Comparison of ENCODE assay signal across 28 cellular contexts in genomic region chr6:89087881-89088280, GRCh38. TPM values are rescaled to one million over a fixed set of nuclear protein-coding genes. Genes with fewer than 3 reads are reported as not detected.
A peak's percentile ranks its signal among the peaks of the same experiment; 100 is the strongest.
DNase-seq lines count a peak whose midpoint lies in the region; ATAC-seq and TF ChIP-seq lines count a peak whose summit lies in the region.
"Had no signal": no experiment of that assay in that cellular context is flagged by ENCODE, and none has a peak within 500 bp of the region (broad histone marks: within the 10 kb centered on the region; RNA-seq: fewer than 3 reads in every experiment).

No MANE protein-coding gene starts in this region.

- no peak overlapping the region for H3K4me3 ChIP-seq in vagina
- H3K4me3 ChIP-seq: cardiac muscle cell, neural progenitor cell, prostate gland, thyroid gland had no signal

- H3K27me3 Mint-ChIP-seq in mesothelial cell of epicardium (ENCODE audit: low read depth) (no peaks in the 10 kb centered on the region), type B pancreatic cell (no peaks in the 10 kb centered on the region)
- H3K27me3 Mint-ChIP-seq: activated CD8-positive, alpha-beta memory T cell treated with anti-CD3 and anti-CD28 coated beads, Interleukin-2, amount 10 ng/mL, durations not matched to agents 7 days and 5 days had no signal

- H3K36me3 Mint-ChIP-seq in mesothelial cell of epicardium (peaks cover 28% of the 10 kb centered on the region), type B pancreatic cell (peaks cover 23% of the 10 kb centered on the region)

- peak overlapping the region; percentile 32 for H3K27ac Mint-ChIP-seq in mesothelial cell of epicardium
- peak overlapping the region; percentile 47 for H3K27ac Mint-ChIP-seq in type B pancreatic cell
- H3K27ac Mint-ChIP-seq: activated CD8-positive, alpha-beta memory T cell treated with anti-CD3 and anti-CD28 coated beads, Interleukin-2, amount 10 ng/mL, durations not matched to agents 7 days and 5 days; activated T-helper 2 cell treated with anti-CD3 and anti-CD28 coated beads, Interferon-gamma antibody, Interleukin-2, Interleukin-4, amounts not matched to agents 10 μg/mL and 5 μg/mL and 100 μg/mL, durations not matched to agents 14 hours and 24 hours and 36 hours; neural progenitor cell had no signal

- peaks cover 0 to 26% of the 10 kb centered on the region in 2 donors for H3K36me3 ChIP-seq in vagina

- H3K4me1 ChIP-seq in vagina: peaks cover 42% of the 10 kb centered on the region
- peaks cover 7% of the 10 kb centered on the region for H3K4me1 ChIP-seq in foreskin keratinocyte
- H3K4me1 ChIP-seq: prostate gland had no signal

- TF ChIP-seq POLR2A in vagina (IDR thresholded peaks at IDR 0.05): no peak

- TF ChIP-seq CTCF in mesothelial cell of epicardium (IDR thresholded peaks at IDR 0.05; ENCODE audit: unreplicated experiment): no peak
- no peak for TF ChIP-seq CTCF in type B pancreatic cell (conservative IDR thresholded peaks at IDR 0.05)
- no peak for TF ChIP-seq CTCF in vagina (IDR thresholded peaks at IDR 0.05)
- no peak for TF ChIP-seq CTCF in foreskin keratinocyte (conservative IDR thresholded peaks at IDR 0.05)

- H3K27me3 ChIP-seq in vagina: no peaks in the 10 kb centered on the region
- H3K27me3 ChIP-seq in foreskin keratinocyte: no peaks in the 10 kb centered on the region
- H3K27me3 ChIP-seq: cardiac muscle cell, neural progenitor cell, thyroid gland had no signal

- peak; percentile 34 for DNase-seq in SKM-1 treated with dmso at 0.1 percent for 144 hours (lab: John Stamatoyannopoulos, UW; ENCODE audit: unreplicated experiment)
- no peak for DNase-seq in SKM-1 (lab: John Stamatoyannopoulos, UW; ENCODE audit: unreplicated experiment)
- DNase-seq in amniotic epithelial cell (ENCODE audit: low read depth): peak; percentile 67
- DNase-seq in mesothelial cell of epicardium (ENCODE audit: low spot score in 2 of 2, unreplicated experiment in 2 of 2): no peak
- DNase-seq in type B pancreatic cell (ENCODE audit: extremely low spot score, unreplicated experiment): no peak
- DNase-seq in vagina (ENCODE audit: extremely low spot score in 2 of 2): no peak
- no peak for DNase-seq in HuH-7.5 (ENCODE audit: low spot score)
- DNase-seq in foreskin keratinocyte: no peak
- DNase-seq: activated CD4-positive, alpha-beta T cell treated with anti-CD3 and anti-CD28 coated beads for 4 hours; activated CD8-positive, alpha-beta memory T cell treated with anti-CD3 and anti-CD28 coated beads, Interleukin-2, amount 10 ng/mL, durations not matched to agents 7 days and 5 days; EL; head of caudate nucleus; left colon; NCI-H1092; NCI-H1930; NCI-H2227 treated with DMSO at 0.1 percent for 48 hours; NCI-H82; PC-3; Right ventricle myocardium superior; small intestine; stimulated activated CD4-positive, alpha-beta T cell treated with anti-CD3 and anti-CD28 coated beads, Interleukin-2, amount 100 ng/mL, for 48 hours; stimulated activated naive CD4-positive, alpha-beta T cell treated with Interleukin-2 at 50 U/mL for 16 hours; thyroid gland had no signal

- no peak for ATAC-seq in foreskin keratinocyte
- ATAC-seq: activated CD8-positive, alpha-beta memory T cell treated with anti-CD3 and anti-CD28 coated beads, Interleukin-2, amount 10 ng/mL, durations not matched to agents 7 days and 5 days; left colon; PC-3 had no signal

- peaks cover 25% of the 10 kb centered on the region for H3K4me1 Mint-ChIP-seq in mesothelial cell of epicardium
- peaks cover 26% of the 10 kb centered on the region for H3K4me1 Mint-ChIP-seq in type B pancreatic cell (ENCODE audit: unreplicated experiment)

- no peaks in the 10 kb centered on the region for H3K9me3 ChIP-seq in vagina
- H3K9me3 ChIP-seq: prostate gland, thyroid gland had no signal

- intact Hi-C loops in vagina (cut with DNase I): loop anchor here (10.0 kb wide), 1 partner anchor 103 kb away; no protein-coding TSS in a partner anchor

- no peaks in the 10 kb centered on the region for H3K9me3 Mint-ChIP-seq in mesothelial cell of epicardium
- no peaks in the 10 kb centered on the region for H3K9me3 Mint-ChIP-seq in type B pancreatic cell
- H3K9me3 Mint-ChIP-seq: activated T-helper 2 cell treated with anti-CD3 and anti-CD28 coated beads, Interferon-gamma antibody, Interleukin-2, Interleukin-4, amounts not matched to agents 10 μg/mL and 5 μg/mL and 100 μg/mL, durations not matched to agents 14 hours and 24 hours and 36 hours; neural progenitor cell had no signal

- no peak overlapping the region for H3K27ac ChIP-seq in vagina
- no peak overlapping the region for H3K27ac ChIP-seq in foreskin keratinocyte
- H3K27ac ChIP-seq: cardiac muscle cell, neural progenitor cell, prostate gland, thyroid gland had no signal

- H3K4me3 Mint-ChIP-seq in mesothelial cell of epicardium (no peak overlapping the region), type B pancreatic cell (no peak overlapping the region)
- H3K4me3 Mint-ChIP-seq: activated CD8-positive, alpha-beta memory T cell treated with anti-CD3 and anti-CD28 coated beads, Interleukin-2, amount 10 ng/mL, durations not matched to agents 7 days and 5 days; neural progenitor cell had no signal

RNA-seq across cellular contexts. Expression of gene PNRC1, which starts 7.3 kb away (rescaled TPM):
- total RNA-seq in mesothelial cell of epicardium (184 to 206 TPM (median 190 TPM) in 3 replicates), type B pancreatic cell (ENCODE audit: low replicate concordance) (140 and 150 TPM in 2 replicates), vagina (289 TPM), foreskin keratinocyte (13.6 and 18.4 TPM in 2 replicates)
- polyA plus RNA-seq in foreskin keratinocyte: 10.1 and 10.9 TPM in 2 replicates

RNA-seq across cellular contexts. Expression of gene SRSF12, which starts 30.0 kb away (rescaled TPM):
- total RNA-seq in mesothelial cell of epicardium (11.5 to 14.7 TPM (median 12.4 TPM) in 3 replicates), type B pancreatic cell (ENCODE audit: low replicate concordance) (3.9 and 10.5 TPM in 2 replicates), vagina (0.25 TPM), foreskin keratinocyte (0.32 and 0.51 TPM in 2 replicates)
- 0.30 and 0.33 TPM in 2 replicates for polyA plus RNA-seq in foreskin keratinocyte
- total RNA-seq: activated CD8-positive, alpha-beta memory T cell treated with anti-CD3 and anti-CD28 coated beads, Interleukin-2, amount 10 ng/mL, durations not matched to agents 7 days and 5 days; LHCN-M2; PC-3; Right ventricle myocardium superior had no signal

RNA-seq across cellular contexts. Expression of gene PM20D2, which starts 58.0 kb away (rescaled TPM):
- total RNA-seq in mesothelial cell of epicardium: 13.0 to 13.8 TPM (median 13.7 TPM) in 3 replicates
- 10.3 and 15.3 TPM in 2 replicates for total RNA-seq in type B pancreatic cell (ENCODE audit: low replicate concordance)
- 14.0 TPM for total RNA-seq in vagina
- total RNA-seq in foreskin keratinocyte: 17.3 and 18.4 TPM in 2 replicates
- 4.2 and 5.8 TPM in 2 replicates for polyA plus RNA-seq in foreskin keratinocyte

Comparison
In these comparisons a context has a peak if more than half of its experiments do, and no peak if none do; other contexts are left out.
1. DNase-seq: peak in SKM-1 treated with dmso at 0.1 percent for 144 hours (single experiment) and amniotic epithelial cell (single experiment); none in SKM-1 (single experiment), mesothelial cell of epicardium (0 of 2), type B pancreatic cell (single experiment), vagina (0 of 2), HuH-7.5 (single experiment) and foreskin keratinocyte (0 of 2).